In genomic region chr22:28949788-28950187, GRCh38 we compare ENCODE assay signal across 28 cellular contexts.
DNase-seq lines count a peak whose midpoint lies in the region; ATAC-seq and TF ChIP-seq lines count a peak whose summit lies in the region.
"Had no signal": no experiment of that assay in that cellular context is flagged by ENCODE, and none has a peak within 500 bp of the region (broad histone marks: within the 10 kb centered on the region; RNA-seq: fewer than 3 reads in every experiment).

No MANE protein-coding gene starts in this region.

- no peak overlapping the region for H3K9ac ChIP-seq in adipocyte (ENCODE audit: low read length)
- H3K9ac ChIP-seq: KMS-11 had no signal

- peaks cover 46% of the 10 kb centered on the region for H3K4me1 Mint-ChIP-seq in Calu3 (ENCODE audit: low read depth, unreplicated experiment)

- peaks cover 14% of the 10 kb centered on the region for H3K9me3 ChIP-seq in adipocyte (ENCODE audit: control insufficient read depth, low read length)
- H3K9me3 ChIP-seq: colonic mucosa, neutrophil, Peyer's patch had no signal

- peaks cover 7% of the 10 kb centered on the region for H3K9me3 Mint-ChIP-seq in Calu3 (ENCODE audit: low read depth, unreplicated experiment)

- CTCF ChIA-PET in Calu3 (lab: Charles Lee), result interaction anchor here (1.0 kb wide), 1 partner anchor 14 kb away, joined by 3 read pairs; no protein-coding TSS in a partner anchor

- no peaks in the 10 kb centered on the region for H3K27me3 Mint-ChIP-seq in Calu3 (ENCODE audit: unreplicated experiment)

- H3K27me3 ChIP-seq in adipocyte (replicated peaks; ENCODE audit: control insufficient read depth, insufficient read depth, low read length), result no peaks in the 10 kb centered on the region
- H3K27me3 ChIP-seq: brain microvascular endothelial cell, colonic mucosa, Peyer's patch had no signal

- TF ChIP-seq CTCF in Calu3 (IDR thresholded peaks at IDR 0.05; ENCODE audit: unreplicated experiment), result no peak
- TF ChIP-seq CTCF in fibroblast of villous mesenchyme (IDR thresholded peaks at IDR 0.05; ENCODE audit: insufficient read depth, low read depth, low read length), result no peak

- intact Hi-C loops in Calu3 (cut with micrococcal nuclease; ENCODE audit: unreplicated experiment), result no loop called here

- H3K4me3 ChIP-seq in adipocyte (ENCODE audit: low read length) (peak overlapping the region; percentile 12), fibroblast of villous mesenchyme (ENCODE audit: low read depth, low read length) (no peak overlapping the region), skeletal muscle cell (ENCODE audit: low read depth, low read length) (no peak overlapping the region)
- H3K4me3 ChIP-seq: colonic mucosa, heart right ventricle, Peyer's patch, spleen had no signal

- no peak for ATAC-seq in SK-N-SH treated with all-trans-retinoic acid at 6 μM for 48 hours
- ATAC-seq: activated CD8-positive, alpha-beta T cell treated with anti-CD3 and anti-CD28 coated beads, Interleukin-2, amount 10 ng/mL, durations not matched to agents 7 days and 5 days; activated naive CD8-positive, alpha-beta T cell treated with anti-CD3 and anti-CD28 coated beads, Interleukin-2, amount 50 U/mL, for 24 hours; effector memory CD8-positive, alpha-beta T cell had no signal

- H3K36me3 Mint-ChIP-seq in Calu3 (ENCODE audit: insufficient read depth, unreplicated experiment), result peaks cover 7% of the 10 kb centered on the region

- BruUV-seq in Calu3 (replicated peaks; lab: Mats Ljungman, UMichigan), result no TSS peak

- no peaks in the 10 kb centered on the region for H3K36me3 ChIP-seq in adipocyte (ENCODE audit: control insufficient read depth, insufficient read depth, low read length, severe bottlenecking)
- H3K36me3 ChIP-seq: brain microvascular endothelial cell, colonic mucosa, heart right ventricle, neutrophil, Peyer's patch, spleen had no signal

- H3K4me3 Mint-ChIP-seq in Calu3 (ENCODE audit: low read depth, unreplicated experiment), result no peak overlapping the region
- H3K4me3 Mint-ChIP-seq: activated CD8-positive, alpha-beta T cell treated with anti-CD3 and anti-CD28 coated beads, Interleukin-2, amount 10 ng/mL, durations not matched to agents 7 days and 5 days; activated naive CD8-positive, alpha-beta T cell treated with anti-CD3 and anti-CD28 coated beads, Interleukin-2, amount 50 U/mL, for 24 hours; CD8-positive, alpha-beta memory T cell; effector memory CD8-positive, alpha-beta T cell; stimulated activated memory B cell treated with anti-CD40 and anti-IgM and Interleukin-4, amounts not matched to agents 10 μg/mL and 1 μg/mL and 100 μg/mL, for 72 hours had no signal

- H3K27ac Mint-ChIP-seq in Calu3 (ENCODE audit: unreplicated experiment), result peak overlapping the region; percentile 27
- H3K27ac Mint-ChIP-seq: activated CD8-positive, alpha-beta T cell treated with anti-CD3 and anti-CD28 coated beads, Interleukin-2, amount 10 ng/mL, durations not matched to agents 7 days and 5 days; activated naive CD8-positive, alpha-beta T cell treated with anti-CD3 and anti-CD28 coated beads, Interleukin-2, amount 50 U/mL, for 24 hours; CD8-positive, alpha-beta memory T cell; effector memory CD8-positive, alpha-beta T cell; stimulated activated memory B cell treated with anti-CD40 and anti-IgM and Interleukin-4, amounts not matched to agents 10 μg/mL and 1 μg/mL and 100 μg/mL, for 72 hours had no signal

- DNase-seq in Calu3, result no peak
- DNase-seq in adipocyte (ENCODE audit: low read depth), result peak; percentile 70
- peak; percentile 81 for DNase-seq in fibroblast of villous mesenchyme (ENCODE audit: low read depth)
- DNase-seq in skeletal muscle cell (ENCODE audit: low read depth), result peak; percentile 58
- DNase-seq in DMS53 (lab: John Stamatoyannopoulos, UW), result no peak
- DNase-seq in D341Med (ENCODE audit: low spot score), result no peak
- DNase-seq in stimulated activated CD4-positive, alpha-beta T cell treated with anti-CD3 and anti-CD28 coated beads, Interleukin-4, amount 100 ng/mL, for 1 hour, result no peak
- DNase-seq: activated CD4-positive, alpha-beta T cell treated with anti-CD3 and anti-CD28 coated beads for 1 hour; activated CD8-positive, alpha-beta T cell treated with anti-CD3 and anti-CD28 coated beads, Interleukin-2, amount 10 ng/mL, durations not matched to agents 7 days and 5 days; activated gamma-delta T cell; activated naive CD8-positive, alpha-beta T cell treated with anti-CD3 and anti-CD28 coated beads, Interleukin-2, amount 50 U/mL, for 24 hours; activated T-cell treated with anti-CD3 and anti-CD28 coated beads for 4 hours; brain microvascular endothelial cell; CD8-positive, alpha-beta memory T cell; colonic mucosa; effector memory CD8-positive, alpha-beta T cell; GF-D8; heart right ventricle; NCI-H146; NCI-H524 treated with DMSO at 0.1 percent for 48 hours; Peyer's patch; spleen; stimulated activated CD4-positive, alpha-beta T cell treated with anti-CD3 and anti-CD28 coated beads, Interleukin-2, amount 100 ng/mL, for 48 hours; T-helper 1 cell had no signal

- peaks cover 45% of the 10 kb centered on the region for H3K4me1 ChIP-seq in adipocyte (ENCODE audit: control insufficient read depth, insufficient read depth, low read length)
- H3K4me1 ChIP-seq: colonic mucosa had no signal

TF ChIP-seq in SK-N-SH treated with all-trans-retinoic acid at 6 μM for 48 hours, 23 proteins besides CTCF, POLR2A, EP300 and RAD21:
- no peak for TF ChIP-seq CSDC2 (CRISPR knock-in tag; IDR thresholded peaks at IDR 0.05)
- no peak for TF ChIP-seq ZC3H10 (CRISPR knock-in tag; IDR thresholded peaks at IDR 0.05)
- TF ChIP-seq ESRRG (CRISPR knock-in tag; IDR thresholded peaks at IDR 0.05), result no peak
- TF ChIP-seq ZFP3 (CRISPR knock-in tag; IDR thresholded peaks at IDR 0.05), result no peak
- TF ChIP-seq GLIS3 (CRISPR knock-in tag; IDR thresholded peaks at IDR 0.05), result no peak

Comparison
In these comparisons a context has a peak if more than half of its experiments do, and no peak if none do; other contexts are left out.
1. DNase-seq: peak in adipocyte (single experiment), fibroblast of villous mesenchyme (single experiment) and skeletal muscle cell (single experiment); none in Calu3 (single experiment), DMS53 (single experiment), D341Med (single experiment) and stimulated activated CD4-positive, alpha-beta T cell treated with anti-CD3 and anti-CD28 coated beads, Interleukin-4, amount 100 ng/mL, for 1 hour (single experiment).